Comparison of ENCODE assay signal across 8 cellular contexts in the genomic region with DNA sequence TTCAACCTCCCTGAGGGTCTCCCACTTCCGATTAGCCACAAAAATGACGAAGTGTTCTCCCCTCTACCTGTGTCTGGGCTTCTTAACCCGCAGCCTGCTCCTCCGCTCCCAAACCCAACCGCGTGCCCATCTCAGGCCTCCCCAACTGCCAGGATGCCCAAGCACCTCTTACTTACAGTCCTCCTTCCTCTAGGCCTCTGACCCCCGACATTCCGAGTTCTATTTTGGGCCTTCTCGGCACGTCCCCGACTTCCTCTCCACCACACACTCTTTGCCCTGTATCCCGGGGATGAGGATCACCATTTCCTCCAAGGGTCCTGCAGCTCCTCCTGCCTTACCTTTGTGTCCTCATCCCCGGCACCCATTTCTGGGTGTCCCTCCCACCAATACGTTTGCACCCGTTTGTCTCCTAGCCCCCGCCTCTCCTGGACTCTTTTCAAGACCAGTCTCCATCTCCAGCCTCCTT. TPM values are rescaled to one million over a fixed set of nuclear protein-coding genes. Genes with fewer than 3 reads are reported as not detected.
A peak's percentile ranks its signal among the peaks of the same experiment; 100 is the strongest.
DNase-seq lines count a peak whose midpoint lies in the region; ATAC-seq, FAIRE-seq and TF ChIP-seq lines count a peak whose summit lies in the region.

No MANE protein-coding gene starts in this region.

- peak overlapping the region; percentile 99 for H3K9ac ChIP-seq in HCT116 (ENCODE audit: low read length)
- peak overlapping the region; percentile 85 to 98 for H3K9ac ChIP-seq in stomach smooth muscle (ENCODE audit: low read length in 2 of 2)

- H3K4me3 Mint-ChIP-seq in activated naive CD4-positive, alpha-beta T cell treated with anti-CD3 and anti-CD28 coated beads, Interleukin-2, amount 10 ng/mL, durations not matched to agents 7 days and 5 days, result peak overlapping the region; percentile 94
- H3K4me3 Mint-ChIP-seq in immature natural killer cell, result peak overlapping the region; percentile 91 to 98 (median 94)

- peak overlapping the region; percentile 77 for H3K4me2 ChIP-seq in HCT116 (ENCODE audit: low read length)

- POLR2A ChIA-PET in HCT116 (lab: Charles Lee), result interaction anchor here (0.6 to 5.3 kb wide), 21 partner anchors 8 to 437 kb away, joined by 3 to 84 read pairs (median 4); partner anchors contain the start of genes BANF1, CCDC85B, FIBP and FOSL1

- no peak for TF ChIP-seq CTCF in HCT116 (IDR thresholded peaks at IDR 0.05 in 2 of 3, conservative IDR thresholded peaks at IDR 0.05 in 1 of 3; ENCODE audit: borderline replicate concordance in 1 of 3, insufficient read depth in 1 of 3, low read depth in 2 of 3, low read length in 2 of 3)

- H2AFZ ChIP-seq in ACC112 (ENCODE audit: low read length, unreplicated experiment) (peak overlapping the region; percentile 95), HCT116 (ENCODE audit: low read depth, low read length, poor library complexity, severe bottlenecking) (no peak overlapping the region)

- peak; percentile 5 for ATAC-seq in HCT116

- H3K9me3 ChIP-seq in HCT116 (ENCODE audit: control insufficient read depth in 1 of 2, insufficient read depth in 1 of 2, low read depth in 1 of 2, low read length in 2 of 2), result no peaks in the 10 kb centered on the region
- no peaks in the 10 kb centered on the region for H3K9me3 ChIP-seq in stomach smooth muscle (ENCODE audit: control insufficient read depth in 2 of 2, low read length in 2 of 2)

- H3K4me1 Mint-ChIP-seq in activated naive CD4-positive, alpha-beta T cell treated with anti-CD3 and anti-CD28 coated beads, Interleukin-2, amount 10 ng/mL, durations not matched to agents 7 days and 5 days, result peaks cover 52% of the 10 kb centered on the region
- peaks cover 52 to 59% of the 10 kb centered on the region in 2 donors for H3K4me1 Mint-ChIP-seq in immature natural killer cell

- peaks cover 52% of the 10 kb centered on the region for H3K79me2 ChIP-seq in ACC112 (ENCODE audit: control insufficient read depth, insufficient read depth, low read length, unreplicated experiment)
- H3K79me2 ChIP-seq in HCT116 (ENCODE audit: insufficient read depth, low read length), result peaks cover 53% of the 10 kb centered on the region

- no TSS peak for BruUV-seq in HCT116 (replicated peaks; lab: Mats Ljungman, UMichigan)

- intact Hi-C loops in HCT116 (cut with micrococcal nuclease), result loop anchor here (1.0 kb wide), 2 partner anchors 142 to 245 kb away; partner anchors contain the start of genes BANF1, EIF1AD and PCNX3

- no peak for TF ChIP-seq POLR2A in HCT116 (IDR thresholded peaks at IDR 0.05; ENCODE audit: borderline replicate concordance, extremely low read depth, insufficient read depth, insufficient read length)

- no peaks in the 10 kb centered on the region for H3K27me3 Mint-ChIP-seq in activated naive CD4-positive, alpha-beta T cell treated with anti-CD3 and anti-CD28 coated beads, Interleukin-2, amount 10 ng/mL, durations not matched to agents 7 days and 5 days
- H3K27me3 Mint-ChIP-seq in immature natural killer cell (ENCODE audit: low read depth in 3 of 3), result peaks cover 10 to 21% (median 19%) of the 10 kb centered on the region in 3 donors

- H3K9me2 ChIP-seq in HCT116 (ENCODE audit: insufficient read depth), result no peaks in the 10 kb centered on the region

- DNase-seq in HCT116 (ENCODE audit: low read depth, low spot score) (no peak), immature natural killer cell (no peak), GM19239 (ENCODE audit: insufficient read length, low spot score) (no peak), pons (ENCODE audit: low spot score) (no peak)
- DNase-seq in activated naive CD4-positive, alpha-beta T cell treated with anti-CD3 and anti-CD28 coated beads, Interleukin-2, amount 10 ng/mL, durations not matched to agents 7 days and 5 days, result no peak
- DNase-seq in activated effector memory CD4-positive, alpha-beta T cell treated with anti-CD3 and anti-CD28 coated beads, Interleukin-2, amount 50 U/mL, for 16 hours, result no peak

- RAD21 ChIA-PET in HCT116 (lab: Charles Lee; ENCODE audit: low non-redundant PET in 1 of 2, low total read pairs in 2 of 2, uncharacterized antibody in 2 of 2, unreplicated experiment in 2 of 2), result interaction anchor here (0.6 to 1.2 kb wide), 3 partner anchors 29 to 191 kb away, joined by 3 to 4 read pairs (median 3); partner anchors contain the start of gene KAT5 (in 1 of the 2)

- H4K20me1 ChIP-seq in HCT116 (ENCODE audit: insufficient read depth), result peaks cover 15% of the 10 kb centered on the region; the same call in 1 of the 2 replicates

- no peak for FAIRE-seq in GM19239 (lab: Jason Lieb, UNC)

- H3K36me3 Mint-ChIP-seq in activated naive CD4-positive, alpha-beta T cell treated with anti-CD3 and anti-CD28 coated beads, Interleukin-2, amount 10 ng/mL, durations not matched to agents 7 days and 5 days, result peaks cover 43% of the 10 kb centered on the region
- peaks cover 13 to 21% (median 14%) of the 10 kb centered on the region in 3 donors for H3K36me3 Mint-ChIP-seq in immature natural killer cell

- CTCF ChIA-PET in HCT116 (lab: Charles Lee), result interaction anchor here (0.6 to 4.3 kb wide), 34 partner anchors 9 to 301 kb away, joined by 3 to 82 read pairs (median 4); partner anchors contain the start of genes AP5B1, CCDC85B, FIBP and KAT5
- CTCF ChIA-PET in activated naive CD4-positive, alpha-beta T cell treated with anti-CD3 and anti-CD28 coated beads, Interleukin-2, amount 10 ng/mL, durations not matched to agents 7 days and 5 days (lab: Charles Lee), result interaction anchor here (0.6 to 5.6 kb wide), 16 partner anchors 8 to 1413 kb away, joined by 3 to 107 read pairs (median 4); partner anchors contain the start of genes BANF1, CCDC85B, EFEMP2 and EIF1AD

- H3K36me3 ChIP-seq in ACC112 (ENCODE audit: insufficient read depth, low read length) (peaks cover 21% of the 10 kb centered on the region), HCT116 (ENCODE audit: control insufficient read depth in 1 of 2, insufficient read depth in 2 of 2, low read length in 2 of 2) (peaks cover 21 to 37% of the 10 kb centered on the region in 2 experiments), stomach smooth muscle (ENCODE audit: control insufficient read depth in 2 of 2, insufficient read depth in 2 of 2, low read length in 2 of 2) (peaks cover 29 to 40% of the 10 kb centered on the region in 2 donors)

- H3K27ac ChIP-seq in ACC112 (ENCODE audit: low read depth, low read length) (peak overlapping the region; percentile 94), HCT116 (ENCODE audit: low read depth, low read length) (peak overlapping the region; percentile 97), stomach smooth muscle (ENCODE audit: low read length) (peak overlapping the region; percentile 100)

- no peaks in the 10 kb centered on the region for H3K9me3 Mint-ChIP-seq in activated naive CD4-positive, alpha-beta T cell treated with anti-CD3 and anti-CD28 coated beads, Interleukin-2, amount 10 ng/mL, durations not matched to agents 7 days and 5 days
- no peaks in the 10 kb centered on the region for H3K9me3 Mint-ChIP-seq in immature natural killer cell

- no peak for TF ChIP-seq RAD21 in HCT116 (IDR thresholded peaks at IDR 0.05; ENCODE audit: low read depth)

- no peaks in the 10 kb centered on the region for H3K27me3 ChIP-seq in ACC112 (ENCODE audit: insufficient read depth, low read length)
- no peaks in the 10 kb centered on the region for H3K27me3 ChIP-seq in HCT116 (ENCODE audit: insufficient read depth, low read length)
- H3K27me3 ChIP-seq in stomach smooth muscle (ENCODE audit: control insufficient read depth in 1 of 2, insufficient read depth in 2 of 2, low read length in 2 of 2), result no peaks in the 10 kb centered on the region

- peak overlapping the region; percentile 99 for H3K4me3 ChIP-seq in ACC112 (ENCODE audit: low read depth, low read length)
- peak overlapping the region; percentile 85 to 100 for H3K4me3 ChIP-seq in HCT116 (replicated peaks in 1 of 2; ENCODE audit: low read depth in 1 of 2, low read length in 2 of 2)
- H3K4me3 ChIP-seq in stomach smooth muscle (ENCODE audit: low read length in 2 of 2), result peak overlapping the region; percentile 87 to 98

- H3K27ac Mint-ChIP-seq in activated naive CD4-positive, alpha-beta T cell treated with anti-CD3 and anti-CD28 coated beads, Interleukin-2, amount 10 ng/mL, durations not matched to agents 7 days and 5 days, result peak overlapping the region; percentile 99
- H3K27ac Mint-ChIP-seq in immature natural killer cell, result peak overlapping the region; percentile 91 to 99 (median 98)

- H3K4me1 ChIP-seq in ACC112 (ENCODE audit: control insufficient read depth, insufficient read depth, low read length, unreplicated experiment) (peaks cover 19% of the 10 kb centered on the region), HCT116 (ENCODE audit: control insufficient read depth in 1 of 2, insufficient read depth in 2 of 2, low read length in 2 of 2) (peaks cover 23 to 44% of the 10 kb centered on the region in 2 experiments), stomach smooth muscle (ENCODE audit: control insufficient read depth, insufficient read depth, low read length) (peaks cover 66% of the 10 kb centered on the region)

TF ChIP-seq in HCT116, 20 proteins besides CTCF, POLR2A, EP300 and RAD21 (continues in another document):
- TF ChIP-seq ZBTB33 (IDR thresholded peaks at IDR 0.05; ENCODE audit: extremely low read depth, insufficient replicate concordance, low read length), result no peak

RNA-seq across cellular contexts. Expression of gene MUS81, which starts 0.4 kb away (rescaled TPM):
- total RNA-seq in HCT116 (2021; ENCODE audit: unreplicated experiment), result 47.2 TPM
- polyA plus RNA-seq in HCT116 (2012), result 42.4 and 57.5 TPM in 2 replicates
- 10 to 100 TPM; 22.7 to 47.0 (median 32.2) TPM for polyA plus RNA-seq in immature natural killer cell

RNA-seq across cellular contexts. Expression of gene CFL1, which starts 1.9 kb away (rescaled TPM):
- 1,270 TPM for total RNA-seq in HCT116 (2021; ENCODE audit: unreplicated experiment)
- polyA plus RNA-seq in HCT116 (2012), result 1,219 and 1,350 TPM in 2 replicates
- 1,000 to 10,000 TPM; 2,883 to 4,279 (median 3,963) TPM for polyA plus RNA-seq in immature natural killer cell

RNA-seq across cellular contexts. Expression of gene EFEMP2, which starts 12.8 kb away (rescaled TPM):
- 8.4 TPM for total RNA-seq in HCT116 (2021; ENCODE audit: unreplicated experiment)
- polyA plus RNA-seq in HCT116 (2012), result 6.1 and 6.9 TPM in 2 replicates
- 1 to 10 TPM; 1.6 to 6.3 (median 3.6) TPM for polyA plus RNA-seq in immature natural killer cell

RNA-seq across cellular contexts. Expression of gene CTSW, which starts 19.8 kb away (rescaled TPM):
- not detected for total RNA-seq in HCT116 (2021; ENCODE audit: unreplicated experiment)
- polyA plus RNA-seq in HCT116 (2012), result 0.25 and 0.44 TPM in 2 replicates
- polyA plus RNA-seq in immature natural killer cell, result 1,000 to 10,000 TPM; 2,066 to 3,052 (median 2,928) TPM

RNA-seq across cellular contexts. Expression of gene SNX32, which starts 26.1 kb away (rescaled TPM):
- not detected for total RNA-seq in HCT116 (2021; ENCODE audit: unreplicated experiment)
- 0.20 and 0.39 TPM in 2 replicates for polyA plus RNA-seq in HCT116 (2012)
- 1 to 10 TPM in 2 of 3 donors, under 1 TPM in 1; 0.30 to 1.7 (median 1.6) TPM for polyA plus RNA-seq in immature natural killer cell
